Comparison of ENCODE assay signal across 1 cellular context in the genomic region with DNA sequence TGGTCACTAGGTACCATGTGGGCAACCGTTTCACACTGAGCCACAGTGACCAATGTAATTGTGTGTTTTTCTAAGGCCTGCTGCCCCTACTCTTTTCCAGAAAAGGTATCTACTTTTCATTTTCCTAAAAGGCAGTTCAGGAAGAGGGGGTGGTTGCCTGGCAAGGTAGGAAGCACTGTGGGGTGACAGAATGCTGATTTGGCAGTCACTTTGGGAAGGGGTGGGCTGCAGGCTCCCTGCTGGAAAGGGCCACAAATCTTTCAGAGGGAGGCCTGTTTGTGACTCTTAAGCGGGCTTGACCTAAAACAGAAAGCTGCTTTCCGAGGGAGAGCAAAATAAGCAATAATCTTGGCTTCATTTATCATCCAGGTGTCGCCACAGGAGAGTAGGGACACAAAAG.
TF ChIP-seq lines count a peak whose summit lies in the region.

No MANE protein-coding gene starts in this region.

TF ChIP-seq in SK-N-SH, 30 proteins besides CTCF, POLR2A, EP300 and RAD21:
- TF ChIP-seq POLR2AphosphoS5 (IDR thresholded peaks at IDR 0.05; ENCODE audit: low read depth, low read length) (no peak), REST (IDR thresholded peaks at IDR 0.05; ENCODE audit: low read depth, low read length) (no peak), SIN3A (IDR thresholded peaks at IDR 0.05; ENCODE audit: borderline replicate concordance, low read depth, low read length) (no peak), EZH2phosphoT487 (IDR thresholded peaks at IDR 0.05; ENCODE audit: borderline replicate concordance, low read depth) (no peak), MEF2A (IDR thresholded peaks at IDR 0.05; ENCODE audit: borderline replicate concordance, low read depth) (no peak), RXRA (IDR thresholded peaks at IDR 0.05; ENCODE audit: borderline replicate concordance, low read depth) (no peak), TEAD4 (IDR thresholded peaks at IDR 0.05; ENCODE audit: borderline replicate concordance, insufficient read depth) (no peak)
- TF ChIP-seq, protein P1, sequence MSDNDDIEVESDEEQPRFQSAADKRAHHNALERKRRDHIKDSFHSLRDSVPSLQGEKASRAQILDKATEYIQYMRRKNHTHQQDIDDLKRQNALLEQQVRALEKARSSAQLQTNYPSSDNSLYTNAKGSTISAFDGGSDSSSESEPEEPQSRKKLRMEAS (IDR thresholded peaks at IDR 0.05; ENCODE audit: low read depth) = no peak
TF ChIP-seq in SK-N-SH: peak in this region for 0.
